ENCODE assay signal across 1 cellular context in genomic region chr9:98929096-98929495, GRCh38.
TF ChIP-seq lines count a peak whose summit lies in the region.

No MANE protein-coding gene starts in this region.

TF ChIP-seq in IMR-90, 13 proteins besides CTCF, POLR2A, EP300 and RAD21:
- TF ChIP-seq MAFK (IDR thresholded peaks at IDR 0.05; ENCODE audit: low read depth, low read length) (no peak), SMC3 (IDR thresholded peaks at IDR 0.05; ENCODE audit: low read depth, low read length) (no peak), USF2 (IDR thresholded peaks at IDR 0.05; ENCODE audit: low read depth, low read length) (no peak), MXI1 (IDR thresholded peaks at IDR 0.05; ENCODE audit: borderline replicate concordance, low read depth, low read length) (no peak), BHLHE40 (IDR thresholded peaks at IDR 0.05; ENCODE audit: low read depth, low read length) (no peak), CEBPB (IDR thresholded peaks at IDR 0.05; ENCODE audit: low read depth, low read length) (no peak), FOS (IDR thresholded peaks at IDR 0.05; ENCODE audit: low read depth, low read length) (no peak), MAZ (IDR thresholded peaks at IDR 0.05; ENCODE audit: borderline replicate concordance, low read depth, low read length) (no peak), NFE2L2 (IDR thresholded peaks at IDR 0.05; ENCODE audit: low read depth, low read length) (no peak), CHD1 (IDR thresholded peaks at IDR 0.05; ENCODE audit: low read depth, low read length) (no peak), RFX5 (IDR thresholded peaks at IDR 0.05; ENCODE audit: low read depth, low read length) (no peak), RCOR1 (IDR thresholded peaks at IDR 0.05; ENCODE audit: insufficient replicate concordance, low read length) (no peak)
- TF ChIP-seq, protein P1, sequence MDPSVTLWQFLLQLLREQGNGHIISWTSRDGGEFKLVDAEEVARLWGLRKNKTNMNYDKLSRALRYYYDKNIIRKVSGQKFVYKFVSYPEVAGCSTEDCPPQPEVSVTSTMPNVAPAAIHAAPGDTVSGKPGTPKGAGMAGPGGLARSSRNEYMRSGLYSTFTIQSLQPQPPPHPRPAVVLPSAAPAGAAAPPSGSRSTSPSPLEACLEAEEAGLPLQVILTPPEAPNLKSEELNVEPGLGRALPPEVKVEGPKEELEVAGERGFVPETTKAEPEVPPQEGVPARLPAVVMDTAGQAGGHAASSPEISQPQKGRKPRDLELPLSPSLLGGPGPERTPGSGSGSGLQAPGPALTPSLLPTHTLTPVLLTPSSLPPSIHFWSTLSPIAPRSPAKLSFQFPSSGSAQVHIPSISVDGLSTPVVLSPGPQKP (IDR thresholded peaks at IDR 0.05; ENCODE audit: borderline replicate concordance, low read depth, low read length): no peak
